In the genomic region with DNA sequence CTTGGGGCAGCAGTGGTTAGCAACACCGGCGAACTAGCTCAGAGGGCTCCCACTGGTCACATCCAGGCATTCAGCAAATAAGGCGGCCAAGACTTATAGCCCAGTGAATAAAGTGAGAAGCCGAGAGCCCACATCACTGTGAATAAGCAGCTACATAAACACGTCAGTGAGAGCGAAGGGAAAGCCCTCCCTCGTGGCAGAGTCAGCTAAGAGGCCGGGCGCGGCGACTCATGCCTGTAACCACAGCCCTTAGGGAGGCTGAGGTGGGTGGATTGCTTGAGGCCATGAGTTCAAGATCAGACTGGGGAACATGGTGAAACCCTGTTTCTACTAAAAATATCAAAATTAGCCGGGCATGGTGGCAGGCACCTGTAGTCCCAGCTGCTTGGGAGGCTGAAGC, we compare ENCODE assay signal across 10 cellular contexts. TPM values are rescaled to one million over a fixed set of nuclear protein-coding genes. Genes with fewer than 3 reads are reported as not detected.
DNase-seq lines count a peak whose midpoint lies in the region; ATAC-seq and TF ChIP-seq lines count a peak whose summit lies in the region.
"Had no signal": no experiment of that assay in that cellular context is flagged by ENCODE, and none has a peak within 500 bp of the region (broad histone marks: within the 10 kb centered on the region; RNA-seq: fewer than 3 reads in every experiment).

No MANE protein-coding gene starts in this region.

- ATAC-seq in HG02970 (IDR thresholded peaks at IDR 0.05; ENCODE audit: low FRiP score, unreplicated experiment) (no peak), GM18519 (IDR thresholded peaks at IDR 0.05; ENCODE audit: low FRiP score, unreplicated experiment) (no peak)

- H3K36me3 ChIP-seq in brain microvascular endothelial cell (replicated peaks) = peaks cover 4% of the 10 kb centered on the region

- in situ Hi-C loops in brain microvascular endothelial cell (cut with HindIII; ENCODE audit: low pct_ligation_motif_present, low sequenced_read_pairs) = no loop called here

- no peaks in the 10 kb centered on the region for H3K27me3 ChIP-seq in brain microvascular endothelial cell (replicated peaks)
- H3K27me3 ChIP-seq: hepatocyte had no signal

- no peak overlapping the region for H3K27ac ChIP-seq in brain microvascular endothelial cell
- H3K27ac ChIP-seq: hepatocyte had no signal

- peak overlapping the region; percentile 64 for H3K4me3 Mint-ChIP-seq in activated CD4-positive, alpha-beta T cell treated with anti-CD3 and anti-CD28 coated beads, Interleukin-2, amount 10 ng/mL, durations not matched to agents 24 days and 14 days

- H3K27me3 Mint-ChIP-seq in activated CD4-positive, alpha-beta T cell treated with anti-CD3 and anti-CD28 coated beads, Interleukin-2, amount 10 ng/mL, durations not matched to agents 24 days and 14 days = no peaks in the 10 kb centered on the region

- TF ChIP-seq CTCF in GM12865 (IDR thresholded peaks at IDR 0.05; ENCODE audit: insufficient read depth, low read depth, low read length, missing control alignments) (no peak), brain microvascular endothelial cell (IDR thresholded peaks at IDR 0.05; ENCODE audit: low read depth, low read length, missing control alignments) (no peak)

- peak overlapping the region; percentile 76 for H3K27ac Mint-ChIP-seq in activated CD4-positive, alpha-beta T cell treated with anti-CD3 and anti-CD28 coated beads, Interleukin-2, amount 10 ng/mL, durations not matched to agents 24 days and 14 days

- DNase-seq in GM12865 (ENCODE audit: low read depth) (peak; percentile 62), brain microvascular endothelial cell (peak; percentile 32), SHP77 (lab: John Stamatoyannopoulos, UW) (no peak), pons (ENCODE audit: low spot score) (no peak)
- DNase-seq in activated CD4-positive, alpha-beta T cell treated with anti-CD3 and anti-CD28 coated beads, Interleukin-2, amount 10 ng/mL, durations not matched to agents 24 days and 14 days = peak; percentile 69
- peak; percentile 45 to 64 for DNase-seq in stimulated activated CD4-positive, alpha-beta T cell treated with anti-CD3 and anti-CD28 coated beads, Interleukin-2, amount 100 ng/mL, for 48 hours

- H3K4me3 ChIP-seq in GM12865 (ENCODE audit: low read depth, low read length) = no peak overlapping the region
- no peak overlapping the region for H3K4me3 ChIP-seq in brain microvascular endothelial cell (ENCODE audit: low read depth, low read length)
- H3K4me3 ChIP-seq: hepatocyte had no signal

- peaks cover 26% of the 10 kb centered on the region for H3K4me1 Mint-ChIP-seq in activated CD4-positive, alpha-beta T cell treated with anti-CD3 and anti-CD28 coated beads, Interleukin-2, amount 10 ng/mL, durations not matched to agents 24 days and 14 days

- H3K36me3 Mint-ChIP-seq in activated CD4-positive, alpha-beta T cell treated with anti-CD3 and anti-CD28 coated beads, Interleukin-2, amount 10 ng/mL, durations not matched to agents 24 days and 14 days (ENCODE audit: low read depth) = peaks cover 20% of the 10 kb centered on the region

- intact Hi-C loops in activated CD4-positive, alpha-beta T cell treated with anti-CD3 and anti-CD28 coated beads, Interleukin-2, amount 10 ng/mL, durations not matched to agents 24 days and 14 days (cut with micrococcal nuclease) = no loop called here

- H3K9me3 Mint-ChIP-seq in activated CD4-positive, alpha-beta T cell treated with anti-CD3 and anti-CD28 coated beads, Interleukin-2, amount 10 ng/mL, durations not matched to agents 24 days and 14 days = no peaks in the 10 kb centered on the region

RNA-seq across cellular contexts. Expression of a gene that starts 5.2 kb away (rescaled TPM):
- total RNA-seq in activated CD4-positive, alpha-beta T cell treated with anti-CD3 and anti-CD28 coated beads, Interleukin-2, amount 10 ng/mL, durations not matched to agents 24 days and 14 days = 34.2 and 40.4 TPM in 2 replicates

RNA-seq across cellular contexts. Expression of a gene that starts 37.0 kb away (rescaled TPM):
- total RNA-seq in activated CD4-positive, alpha-beta T cell treated with anti-CD3 and anti-CD28 coated beads, Interleukin-2, amount 10 ng/mL, durations not matched to agents 24 days and 14 days = 0.52 and 1.2 TPM in 2 replicates
- total RNA-seq: HT-29 had no signal

RNA-seq across cellular contexts. Expression of a gene that starts 37.8 kb away (rescaled TPM):
- 51.3 and 55.3 TPM in 2 replicates for total RNA-seq in activated CD4-positive, alpha-beta T cell treated with anti-CD3 and anti-CD28 coated beads, Interleukin-2, amount 10 ng/mL, durations not matched to agents 24 days and 14 days

RNA-seq across cellular contexts. Expression of a gene that starts 53.0 kb away (rescaled TPM):
- total RNA-seq in activated CD4-positive, alpha-beta T cell treated with anti-CD3 and anti-CD28 coated beads, Interleukin-2, amount 10 ng/mL, durations not matched to agents 24 days and 14 days = 110 and 111 TPM in 2 replicates

Comparison
In these comparisons a context has a peak if more than half of its experiments do, and no peak if none do; other contexts are left out.
1. DNase-seq: peak in GM12865 (single experiment), activated CD4-positive, alpha-beta T cell treated with anti-CD3 and anti-CD28 coated beads, Interleukin-2, amount 10 ng/mL, durations not matched to agents 24 days and 14 days (single experiment), brain microvascular endothelial cell (single experiment) and stimulated activated CD4-positive, alpha-beta T cell treated with anti-CD3 and anti-CD28 coated beads, Interleukin-2, amount 100 ng/mL, for 48 hours (2 of 2); none in SHP77 (0 of 2) and pons (single experiment).